ENCODE assay signal across 11 cellular contexts in genomic region chr17:47652570-47652969, GRCh38. TPM values are rescaled to one million over a fixed set of nuclear protein-coding genes. Genes with fewer than 3 reads are reported as not detected.
A peak's percentile ranks its signal among the peaks of the same experiment; 100 is the strongest.
DNase-seq lines count a peak whose midpoint lies in the region; ATAC-seq and TF ChIP-seq lines count a peak whose summit lies in the region.
"Had no signal": no experiment of that assay in that cellular context is flagged by ENCODE, and none has a peak within 500 bp of the region (broad histone marks: within the 10 kb centered on the region; RNA-seq: fewer than 3 reads in every experiment).

No MANE protein-coding gene starts in this region.

- no peak overlapping the region for H4K12ac ChIP-seq in trophoblast cell (ENCODE audit: low read depth, low read length)

- H3K4me2 ChIP-seq in SK-N-SH, result 0 out of 2 replicates have a peak overlapping the region, but pooled peaks have one; percentile 7
- H3K4me2 ChIP-seq in trophoblast cell (ENCODE audit: low read length), result no peak overlapping the region

- TF ChIP-seq RAD21 in SK-N-SH (IDR thresholded peaks at IDR 0.05; ENCODE audit: low read length), result no peak

- no peak overlapping the region for H3K14ac ChIP-seq in trophoblast cell (ENCODE audit: low read length)

- no peaks in the 10 kb centered on the region for H3K27me3 Mint-ChIP-seq in activated CD8-positive, alpha-beta memory T cell treated with anti-CD3 and anti-CD28 coated beads, Interleukin-2, amount 10 ng/mL, durations not matched to agents 7 days and 5 days
- H3K27me3 Mint-ChIP-seq in endodermal cell (ENCODE audit: insufficient read depth), result no peaks in the 10 kb centered on the region

- H2AFZ ChIP-seq in SK-N-SH (ENCODE audit: low read depth) (no peak overlapping the region), trophoblast cell (ENCODE audit: insufficient read depth, low read length, poor library complexity) (no peak overlapping the region)

- no peak for TF ChIP-seq EP300 in SK-N-SH (IDR thresholded peaks at IDR 0.05; ENCODE audit: borderline replicate concordance in 1 of 2, low read depth in 1 of 2, low read length in 1 of 2)

- no peak for ATAC-seq in activated CD8-positive, alpha-beta memory T cell treated with anti-CD3 and anti-CD28 coated beads, Interleukin-2, amount 10 ng/mL, durations not matched to agents 7 days and 5 days
- ATAC-seq: Right ventricle myocardium inferior had no signal

- peaks cover 18% of the 10 kb centered on the region for H3F3A ChIP-seq in SK-N-SH (replicated peaks; ENCODE audit: insufficient read depth)

- in situ Hi-C loops in ACHN (cut with HindIII; ENCODE audit: low pct_ligation_motif_present, low pct_unique_long_range_greater_than_20kb, low sequenced_read_pairs), result no loop called here

- peak overlapping the region; percentile 39 for H3K27ac Mint-ChIP-seq in activated CD8-positive, alpha-beta memory T cell treated with anti-CD3 and anti-CD28 coated beads, Interleukin-2, amount 10 ng/mL, durations not matched to agents 7 days and 5 days
- H3K27ac Mint-ChIP-seq in endodermal cell, result peak overlapping the region; percentile 74

- H2BK12ac ChIP-seq in trophoblast cell (ENCODE audit: low read length), result no peak overlapping the region

- H3K9ac ChIP-seq in SK-N-SH (no peak overlapping the region), endodermal cell (ENCODE audit: extremely low read depth, low read length, poor library complexity, severe bottlenecking) (no peak overlapping the region), trophoblast cell (ENCODE audit: low read length) (no peak overlapping the region)

- no peak overlapping the region for H4K91ac ChIP-seq in trophoblast cell (ENCODE audit: low read depth, low read length)

- H3K36me3 Mint-ChIP-seq in activated CD8-positive, alpha-beta memory T cell treated with anti-CD3 and anti-CD28 coated beads, Interleukin-2, amount 10 ng/mL, durations not matched to agents 7 days and 5 days, result peaks cover 61% of the 10 kb centered on the region
- H3K36me3 Mint-ChIP-seq in endodermal cell (ENCODE audit: low read depth), result peaks cover 62% of the 10 kb centered on the region

- H3K27ac ChIP-seq in SK-N-SH (ENCODE audit: low read depth in 2 of 2, low read length in 1 of 2), result no peak overlapping the region
- no peak overlapping the region for H3K27ac ChIP-seq in endodermal cell (ENCODE audit: low read depth, low read length)
- H3K27ac ChIP-seq in trophoblast cell (ENCODE audit: low read depth, low read length), result no peak overlapping the region

- H4K20me1 ChIP-seq in SK-N-SH (ENCODE audit: insufficient read depth), result peaks cover 63% of the 10 kb centered on the region

- H3K9me3 Mint-ChIP-seq in activated CD8-positive, alpha-beta memory T cell treated with anti-CD3 and anti-CD28 coated beads, Interleukin-2, amount 10 ng/mL, durations not matched to agents 7 days and 5 days (ENCODE audit: low read depth), result no peaks in the 10 kb centered on the region
- no peaks in the 10 kb centered on the region for H3K9me3 Mint-ChIP-seq in endodermal cell

- no peak for TF ChIP-seq CTCF in SK-N-SH (IDR thresholded peaks at IDR 0.05)
- no peak for TF ChIP-seq CTCF in endodermal cell (conservative IDR thresholded peaks at IDR 0.05)

- no peak overlapping the region for H2AK5ac ChIP-seq in trophoblast cell (ENCODE audit: low read length)

- WGBS in SK-N-SH (ENCODE audit: low lambda C conversion rate), result 92% methylated on average over 6 of the region's 6 CpGs
- WGBS in endodermal cell (ENCODE audit: insufficient coverage in 1 of 2, insufficient read length in 1 of 2), 2 experiments, result 90 to 94% methylated on average over 4 to 6 of the region's 6 CpGs
- WGBS in trophoblast cell (ENCODE audit: extremely low coverage, insufficient coverage, insufficient read length), result no CpG with 5 or more reads among the region's 6 CpGs

- no peaks in the 10 kb centered on the region for H3K27me3 ChIP-seq in SK-N-SH (ENCODE audit: insufficient read depth)
- no peaks in the 10 kb centered on the region for H3K27me3 ChIP-seq in endodermal cell (ENCODE audit: control insufficient read depth, insufficient read depth, low read length, poor library complexity, severe bottlenecking)
- H3K27me3 ChIP-seq in trophoblast cell (ENCODE audit: insufficient read depth, low read length), result no peaks in the 10 kb centered on the region

- CTCF ChIA-PET in activated CD8-positive, alpha-beta memory T cell treated with anti-CD3 and anti-CD28 coated beads, Interleukin-2, amount 10 ng/mL, durations not matched to agents 7 days and 5 days (lab: Charles Lee), result interaction anchor here (8.6 kb wide), 1 partner anchor 11 kb away, joined by 75 read pairs; no protein-coding TSS in a partner anchor
- CTCF ChIA-PET in SK-N-SH (lab: Yijun Ruan, JAX), result interaction anchor here (0.6 to 9.4 kb wide), 4 partner anchors 11 to 125 kb away, joined by 3 to 113 read pairs (median 4); no protein-coding TSS in a partner anchor

- DNase-seq in activated CD8-positive, alpha-beta memory T cell treated with anti-CD3 and anti-CD28 coated beads, Interleukin-2, amount 10 ng/mL, durations not matched to agents 7 days and 5 days, result no peak
- no peak for DNase-seq in activated CD8-positive, alpha-beta memory T cell treated with anti-CD3 and anti-CD28 coated beads, Interleukin-2, amount 50 U/mL, for 48 hours
- no peak for DNase-seq in SK-N-SH
- peak; percentile 64 for DNase-seq in endodermal cell
- DNase-seq in trophoblast cell, result no peak
- DNase-seq in midbrain (lab: John Stamatoyannopoulos, UW), result no peak
- no peak for DNase-seq in ACHN
- no peak for DNase-seq in stimulated activated naive CD4-positive, alpha-beta T cell treated with Interleukin-2 at 50 U/mL for 16 hours (lab: John Stamatoyannopoulos, UW)
- DNase-seq: activated CD8-positive, alpha-beta memory T cell treated with anti-CD3 and anti-CD28 coated beads for 24 hours; glutamatergic neuron had no signal

- peak overlapping the region; percentile 60 for H3K4me3 Mint-ChIP-seq in activated CD8-positive, alpha-beta memory T cell treated with anti-CD3 and anti-CD28 coated beads, Interleukin-2, amount 10 ng/mL, durations not matched to agents 7 days and 5 days
- peak overlapping the region; percentile 88 for H3K4me3 Mint-ChIP-seq in endodermal cell

- H3K23ac ChIP-seq in trophoblast cell (ENCODE audit: low read length), result no peak overlapping the region

- H3K9me3 ChIP-seq in SK-N-SH (no peaks in the 10 kb centered on the region), endodermal cell (ENCODE audit: control insufficient read depth, low read length) (no peaks in the 10 kb centered on the region), trophoblast cell (ENCODE audit: insufficient read depth, low read depth, low read length) (no peaks in the 10 kb centered on the region)

- no peak overlapping the region for H2BK5ac ChIP-seq in trophoblast cell (ENCODE audit: low read depth, low read length, poor library complexity)

- H3K79me1 ChIP-seq in trophoblast cell (ENCODE audit: low read length), result peaks cover 16% of the 10 kb centered on the region

- H3K18ac ChIP-seq in trophoblast cell (ENCODE audit: low read length), result no peak overlapping the region

- H3K4me1 ChIP-seq in SK-N-SH (ENCODE audit: control insufficient read depth in 1 of 2, insufficient read depth in 2 of 2, low read depth in 1 of 2, low read length in 1 of 2), result peaks cover 8 to 22% of the 10 kb centered on the region in 2 experiments
- peaks cover 8% of the 10 kb centered on the region for H3K4me1 ChIP-seq in endodermal cell (ENCODE audit: control insufficient read depth, insufficient read depth, low read length)
- peaks cover 0 to 9% of the 10 kb centered on the region in 2 experiments for H3K4me1 ChIP-seq in trophoblast cell (ENCODE audit: control insufficient read depth in 1 of 2, insufficient read depth in 2 of 2, low read length in 2 of 2)

- H3K9me2 ChIP-seq in SK-N-SH, result no peaks in the 10 kb centered on the region

- H3K36me3 ChIP-seq in SK-N-SH (replicated peaks in 1 of 2; ENCODE audit: control insufficient read depth in 1 of 2, insufficient read depth in 2 of 2, low read length in 1 of 2), result peaks cover 57 to 69% of the 10 kb centered on the region in 2 experiments
- peaks cover 62% of the 10 kb centered on the region for H3K36me3 ChIP-seq in endodermal cell (ENCODE audit: control insufficient read depth, insufficient read depth, low read length)
- H3K36me3 ChIP-seq in trophoblast cell (ENCODE audit: control insufficient read depth in 1 of 2, insufficient read depth in 2 of 2, low read length in 2 of 2), result peaks cover 18 to 37% of the 10 kb centered on the region in 2 experiments

- H3K4me1 Mint-ChIP-seq in activated CD8-positive, alpha-beta memory T cell treated with anti-CD3 and anti-CD28 coated beads, Interleukin-2, amount 10 ng/mL, durations not matched to agents 7 days and 5 days, result peaks cover 64% of the 10 kb centered on the region
- peaks cover 24% of the 10 kb centered on the region for H3K4me1 Mint-ChIP-seq in endodermal cell

- H3K4ac ChIP-seq in trophoblast cell (ENCODE audit: low read depth, low read length), result peak overlapping the region; percentile 30

- POLR2A ChIA-PET in SK-N-SH (lab: Yijun Ruan, JAX), result no interaction called here

- no peak overlapping the region for H4K8ac ChIP-seq in trophoblast cell (ENCODE audit: low read depth, low read length)

- no peak overlapping the region for H3K4me3 ChIP-seq in SK-N-SH (ENCODE audit: low read depth in 2 of 2, low read length in 1 of 2)
- peak overlapping the region; percentile 99 for H3K4me3 ChIP-seq in endodermal cell (ENCODE audit: low read length)
- H3K4me3 ChIP-seq in trophoblast cell (ENCODE audit: low read depth, low read length), result no peak overlapping the region

- peaks cover 83% of the 10 kb centered on the region for H3K79me2 ChIP-seq in SK-N-SH (ENCODE audit: insufficient read depth)
- peaks cover 13% of the 10 kb centered on the region for H3K79me2 ChIP-seq in trophoblast cell (ENCODE audit: control insufficient read depth, insufficient read depth, low read length, poor library complexity)

- no peak overlapping the region for H2BK120ac ChIP-seq in trophoblast cell (ENCODE audit: insufficient read depth, low read length, poor library complexity)

RNA-seq across cellular contexts. Expression of gene KPNB1, which starts 2.9 kb away (rescaled TPM):
- total RNA-seq in activated CD8-positive, alpha-beta memory T cell treated with anti-CD3 and anti-CD28 coated beads, Interleukin-2, amount 10 ng/mL, durations not matched to agents 7 days and 5 days, result 100 to 1,000 TPM; 413 to 525 TPM
- 89.5 and 142 TPM in 2 replicates for polyA plus RNA-seq in SK-N-SH (2012; rRNA removed)
- 99.2 and 142 TPM in 2 replicates for polyA plus RNA-seq in SK-N-SH (2012; cell fraction: cytosol; rRNA removed)
- 142 and 235 TPM in 2 replicates for polyA plus RNA-seq in SK-N-SH (2012; cell fraction: nucleus; rRNA removed)
- total RNA-seq in endodermal cell, result 100 to 1,000 TPM; 452 to 500 TPM
- polyA plus RNA-seq in endodermal cell (2013, experiment 1 of 2), result 347 TPM
- 324 TPM for polyA plus RNA-seq in endodermal cell (2013, experiment 2 of 2)
- polyA plus RNA-seq in trophoblast cell (2013), result 148 and 159 TPM in 2 replicates

RNA-seq across cellular contexts. Expression of gene TBKBP1, which starts 41.4 kb away (rescaled TPM):
- 1 to 10 TPM; 2.6 to 3.0 TPM for total RNA-seq in activated CD8-positive, alpha-beta memory T cell treated with anti-CD3 and anti-CD28 coated beads, Interleukin-2, amount 10 ng/mL, durations not matched to agents 7 days and 5 days
- polyA plus RNA-seq in SK-N-SH (2012; rRNA removed), result 11.5 and 14.4 TPM in 2 replicates
- 7.3 and 10.0 TPM in 2 replicates for polyA plus RNA-seq in SK-N-SH (2012; cell fraction: cytosol; rRNA removed)
- 83.8 and 86.9 TPM in 2 replicates for polyA plus RNA-seq in SK-N-SH (2012; cell fraction: nucleus; rRNA removed)
- total RNA-seq in endodermal cell, result 10 to 100 TPM; 14.5 to 22.9 TPM
- 17.3 TPM for polyA plus RNA-seq in endodermal cell (2013, experiment 1 of 2)
- polyA plus RNA-seq in endodermal cell (2013, experiment 2 of 2), result 16.7 TPM
- 4.6 and 4.8 TPM in 2 replicates for polyA plus RNA-seq in trophoblast cell (2013)
